In genomic region chr4:85557016-85557901, GRCh38 we compare ENCODE assay signal across 10 cellular contexts.
A peak's percentile ranks its signal among the peaks of the same experiment; 100 is the strongest.
DNase-seq lines count a peak whose midpoint lies in the region; ATAC-seq and TF ChIP-seq lines count a peak whose summit lies in the region.
"Had no signal": no experiment of that assay in that cellular context is flagged by ENCODE, and none has a peak within 500 bp of the region (broad histone marks: within the 10 kb centered on the region; RNA-seq: fewer than 3 reads in every experiment).

No MANE protein-coding gene starts in this region.

- no peaks in the 10 kb centered on the region for H3K4me1 ChIP-seq in ascending aorta
- H3K4me1 ChIP-seq: foreskin keratinocyte had no signal

- H3K4me3 ChIP-seq in ascending aorta: no peak overlapping the region

- CTCF ChIA-PET in activated CD8-positive, alpha-beta T cell treated with anti-CD3 and anti-CD28 coated beads for 36 hours (lab: Charles Lee): no interaction called here
- CTCF ChIA-PET in activated CD8-positive, alpha-beta T cell treated with anti-CD3 and anti-CD28 coated beads, Interleukin-2, amount 10 ng/mL, durations not matched to agents 7 days and 5 days (lab: Charles Lee): no interaction called here

- no peak overlapping the region for H3K27ac ChIP-seq in ascending aorta
- H3K27ac ChIP-seq: foreskin keratinocyte had no signal

- H3K27me3 Mint-ChIP-seq in activated CD8-positive, alpha-beta T cell treated with anti-CD3 and anti-CD28 coated beads for 36 hours: no peaks in the 10 kb centered on the region
- no peaks in the 10 kb centered on the region for H3K27me3 Mint-ChIP-seq in activated CD8-positive, alpha-beta T cell treated with anti-CD3 and anti-CD28 coated beads, Interleukin-2, amount 10 ng/mL, durations not matched to agents 7 days and 5 days (ENCODE audit: low read depth)
- no peaks in the 10 kb centered on the region for H3K27me3 Mint-ChIP-seq in stimulated activated naive CD8-positive, alpha-beta T cell treated with anti-CD3 and anti-CD28 coated beads, Interleukin-15, amount 100 ng/mL, for 72 hours

- intact Hi-C loops in activated CD8-positive, alpha-beta T cell treated with anti-CD3 and anti-CD28 coated beads for 36 hours (cut with micrococcal nuclease): no loop called here
- intact Hi-C loops in ascending aorta (cut with DNase I): no loop called here

- no peaks in the 10 kb centered on the region for H3K36me3 Mint-ChIP-seq in activated CD8-positive, alpha-beta T cell treated with anti-CD3 and anti-CD28 coated beads for 36 hours (ENCODE audit: low read depth)
- no peaks in the 10 kb centered on the region for H3K36me3 Mint-ChIP-seq in activated CD8-positive, alpha-beta T cell treated with anti-CD3 and anti-CD28 coated beads, Interleukin-2, amount 10 ng/mL, durations not matched to agents 7 days and 5 days (ENCODE audit: low read depth)

- H3K27me3 ChIP-seq in ascending aorta: no peaks in the 10 kb centered on the region
- H3K27me3 ChIP-seq: foreskin keratinocyte had no signal

- peak; percentile 40 for DNase-seq in activated CD8-positive, alpha-beta T cell treated with anti-CD3 and anti-CD28 coated beads for 36 hours
- DNase-seq in activated CD8-positive, alpha-beta T cell treated with anti-CD3 and anti-CD28 coated beads, Interleukin-2, amount 10 ng/mL, durations not matched to agents 7 days and 5 days: no peak
- DNase-seq in stimulated activated naive CD8-positive, alpha-beta T cell treated with anti-CD3 and anti-CD28 coated beads, Interleukin-15, amount 100 ng/mL, for 72 hours: peak in 1 of 2 donors; percentile 21
- DNase-seq in H4 (ENCODE audit: low spot score) (no peak), ascending aorta (ENCODE audit: low spot score in 2 of 2) (no peak), NCI-H187 (lab: John Stamatoyannopoulos, UW) (no peak)
- DNase-seq: activated CD4-positive, alpha-beta T cell treated with anti-CD3 and anti-CD28 coated beads, Interleukin-2, amount 50 U/mL, for 4 hours; foreskin keratinocyte had no signal

- H3K9me3 Mint-ChIP-seq in activated CD8-positive, alpha-beta T cell treated with anti-CD3 and anti-CD28 coated beads for 36 hours: peaks cover 11% of the 10 kb centered on the region
- peaks cover 2% of the 10 kb centered on the region for H3K9me3 Mint-ChIP-seq in activated CD8-positive, alpha-beta T cell treated with anti-CD3 and anti-CD28 coated beads, Interleukin-2, amount 10 ng/mL, durations not matched to agents 7 days and 5 days (ENCODE audit: insufficient read depth)
- peaks cover 14 to 47% of the 10 kb centered on the region in 2 donors for H3K9me3 Mint-ChIP-seq in stimulated activated naive CD8-positive, alpha-beta T cell treated with anti-CD3 and anti-CD28 coated beads, Interleukin-15, amount 100 ng/mL, for 72 hours

- POLR2A ChIA-PET in activated CD8-positive, alpha-beta T cell treated with anti-CD3 and anti-CD28 coated beads for 36 hours (lab: Charles Lee): no interaction called here
- POLR2A ChIA-PET in activated CD8-positive, alpha-beta T cell treated with anti-CD3 and anti-CD28 coated beads, Interleukin-2, amount 10 ng/mL, durations not matched to agents 7 days and 5 days (lab: Charles Lee): no interaction called here

- ATAC-seq in activated CD8-positive, alpha-beta T cell treated with anti-CD3 and anti-CD28 coated beads for 36 hours: peak; percentile 37
- ATAC-seq in activated CD8-positive, alpha-beta T cell treated with anti-CD3 and anti-CD28 coated beads, Interleukin-2, amount 10 ng/mL, durations not matched to agents 7 days and 5 days: no peak
- ATAC-seq in HG02678 (IDR thresholded peaks at IDR 0.05; ENCODE audit: unreplicated experiment): peak; percentile 94
- peak; percentile 81 for ATAC-seq in HG03565 (IDR thresholded peaks at IDR 0.05; ENCODE audit: unreplicated experiment)
- peak; percentile 80 for ATAC-seq in stimulated activated naive CD8-positive, alpha-beta T cell treated with anti-CD3 and anti-CD28 coated beads, Interleukin-15, amount 100 ng/mL, for 72 hours

- H3K36me3 ChIP-seq in ascending aorta: no peaks in the 10 kb centered on the region

- peaks cover 2% of the 10 kb centered on the region for H3K4me1 Mint-ChIP-seq in activated CD8-positive, alpha-beta T cell treated with anti-CD3 and anti-CD28 coated beads for 36 hours (ENCODE audit: low read depth)
- H3K4me1 Mint-ChIP-seq in activated CD8-positive, alpha-beta T cell treated with anti-CD3 and anti-CD28 coated beads, Interleukin-2, amount 10 ng/mL, durations not matched to agents 7 days and 5 days (ENCODE audit: low read depth): no peaks in the 10 kb centered on the region
- no peaks in the 10 kb centered on the region for H3K4me1 Mint-ChIP-seq in stimulated activated naive CD8-positive, alpha-beta T cell treated with anti-CD3 and anti-CD28 coated beads, Interleukin-15, amount 100 ng/mL, for 72 hours

- no peak for TF ChIP-seq CTCF in activated CD8-positive, alpha-beta T cell treated with anti-CD3 and anti-CD28 coated beads for 36 hours (IDR thresholded peaks at IDR 0.05)
- no peak for TF ChIP-seq CTCF in ascending aorta (IDR thresholded peaks at IDR 0.05)

- H3K27ac Mint-ChIP-seq in activated CD8-positive, alpha-beta T cell treated with anti-CD3 and anti-CD28 coated beads for 36 hours: no peak overlapping the region
- no peak overlapping the region for H3K27ac Mint-ChIP-seq in activated CD8-positive, alpha-beta T cell treated with anti-CD3 and anti-CD28 coated beads, Interleukin-2, amount 10 ng/mL, durations not matched to agents 7 days and 5 days
- no peak overlapping the region for H3K27ac Mint-ChIP-seq in stimulated activated naive CD8-positive, alpha-beta T cell treated with anti-CD3 and anti-CD28 coated beads, Interleukin-15, amount 100 ng/mL, for 72 hours

- H3K9me3 ChIP-seq in ascending aorta: peaks cover 0 to 9% of the 10 kb centered on the region in 2 donors

- H3K4me3 Mint-ChIP-seq in activated CD8-positive, alpha-beta T cell treated with anti-CD3 and anti-CD28 coated beads for 36 hours: no peak overlapping the region
- H3K4me3 Mint-ChIP-seq in activated CD8-positive, alpha-beta T cell treated with anti-CD3 and anti-CD28 coated beads, Interleukin-2, amount 10 ng/mL, durations not matched to agents 7 days and 5 days: no peak overlapping the region
- H3K4me3 Mint-ChIP-seq in stimulated activated naive CD8-positive, alpha-beta T cell treated with anti-CD3 and anti-CD28 coated beads, Interleukin-15, amount 100 ng/mL, for 72 hours: no peak overlapping the region
